3 cellular contexts compared by ENCODE assay signal in genomic region chr11:71404209-71404608, GRCh38.
"Had no signal": no experiment of that assay in that cellular context is flagged by ENCODE, and none has a peak within 500 bp of the region (broad histone marks: within the 10 kb centered on the region; RNA-seq: fewer than 3 reads in every experiment).

No MANE protein-coding gene starts in this region.

- DNase-seq: GDM1, GF-D8 had no signal

- H3K4me3 ChIP-seq: GM12878 had no signal

- ATAC-seq: GM12878 had no signal
